8 cellular contexts compared by ENCODE assay signal in the genomic region with DNA sequence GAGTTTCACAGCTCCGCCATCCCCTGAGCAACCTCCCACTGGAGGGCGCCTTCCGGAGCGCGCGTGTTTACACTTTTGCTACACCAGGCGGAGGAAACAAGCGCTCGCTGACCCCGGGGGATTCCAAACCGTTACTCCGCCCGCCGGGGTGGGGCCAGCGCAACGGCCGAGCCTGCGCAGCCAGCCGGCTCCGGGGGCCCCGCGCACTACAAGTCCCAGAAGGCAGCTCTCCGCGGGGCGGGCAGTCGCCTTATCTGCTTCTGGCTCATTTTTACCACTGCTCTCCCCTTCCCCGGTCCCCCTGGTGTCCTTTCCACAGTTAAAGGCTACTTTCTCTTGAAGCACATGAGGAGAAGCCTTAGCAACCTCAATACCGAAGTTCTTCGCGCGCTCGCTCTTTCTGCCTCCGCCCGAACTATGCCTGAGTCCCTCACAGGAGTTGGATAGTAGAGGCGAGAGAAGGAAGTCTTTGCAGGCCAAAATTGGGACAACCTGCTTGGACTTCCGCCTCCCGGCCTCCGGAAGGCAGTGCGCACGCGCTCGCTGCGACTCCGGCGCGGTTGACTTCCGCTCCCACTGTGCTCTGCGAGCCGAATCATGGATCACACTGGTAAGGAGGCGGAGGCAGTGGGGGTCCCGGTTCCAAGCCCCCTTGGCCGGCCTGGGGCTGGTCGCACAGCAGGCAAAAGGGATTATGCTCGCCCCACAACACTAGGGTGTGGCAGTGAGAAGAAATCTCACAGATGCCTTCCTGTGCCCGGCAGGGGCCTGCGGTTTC. TPM values are rescaled to one million over a fixed set of nuclear protein-coding genes. Genes with fewer than 3 reads are reported as not detected.
DNase-seq lines count a peak whose midpoint lies in the region; ATAC-seq lines count a peak whose summit lies in the region.

A gene with protein sequence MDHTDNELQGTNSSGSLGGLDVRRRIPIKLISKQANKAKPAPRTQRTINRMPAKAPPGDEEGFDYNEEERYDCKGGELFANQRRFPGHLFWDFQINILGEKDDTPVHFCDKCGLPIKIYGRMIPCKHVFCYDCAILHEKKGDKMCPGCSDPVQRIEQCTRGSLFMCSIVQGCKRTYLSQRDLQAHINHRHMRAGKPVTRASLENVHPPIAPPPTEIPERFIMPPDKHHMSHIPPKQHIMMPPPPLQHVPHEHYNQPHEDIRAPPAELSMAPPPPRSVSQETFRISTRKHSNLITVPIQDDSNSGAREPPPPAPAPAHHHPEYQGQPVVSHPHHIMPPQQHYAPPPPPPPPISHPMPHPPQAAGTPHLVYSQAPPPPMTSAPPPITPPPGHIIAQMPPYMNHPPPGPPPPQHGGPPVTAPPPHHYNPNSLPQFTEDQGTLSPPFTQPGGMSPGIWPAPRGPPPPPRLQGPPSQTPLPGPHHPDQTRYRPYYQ (plus strand): TSS at position 576 of the 778 bp plus-strand sequence. CDS start 22 bp downstream, at position 598.

- peak; percentile 78 for ATAC-seq in GM19468 (IDR thresholded peaks at IDR 0.05; ENCODE audit: extremely low read depth, unreplicated experiment)

- DNase-seq in COLO829 (ENCODE audit: low spot score): peak; percentile 95
- DNase-seq in HS-5 (ENCODE audit: low read depth): peak; percentile 67
- DNase-seq in NK-92 (lab: John Stamatoyannopoulos, UW; ENCODE audit: unreplicated experiment): peak; percentile 73
- DNase-seq in activated CD8-positive, alpha-beta memory T cell treated with anti-CD3 and anti-CD28 coated beads for 24 hours: peak; percentile 99
- peak; percentile 93 for DNase-seq in effector CD8-positive, alpha-beta T cell (lab: John Stamatoyannopoulos, UW)
- DNase-seq in lung microvascular endothelial cell (ENCODE audit: low read depth in 2 of 2): peak; percentile 97
- DNase-seq in stimulated activated CD4-positive, alpha-beta T cell treated with anti-CD3 and anti-CD28 coated beads, TNF-alpha, amount 100 ng/mL, for 48 hours (ENCODE audit: low read depth in 3 of 3): peak; percentile 92 to 96 (median 95)

RNA-seq across cellular contexts. Expression of the gene that starts here (rescaled TPM):
- total RNA-seq in lung microvascular endothelial cell: 11.7 and 12.6 TPM in 2 replicates

Comparison
In these comparisons a context has a peak if more than half of its experiments do, and no peak if none do; other contexts are left out.
1. Peak in every context shown above with its lines: DNase-seq and ATAC-seq.